ENCODE assay signal across 13 cellular contexts in genomic region chr3:129838086-129838485, GRCh38.
"Had no signal": no experiment of that assay in that cellular context is flagged by ENCODE, and none has a peak within 500 bp of the region (broad histone marks: within the 10 kb centered on the region; RNA-seq: fewer than 3 reads in every experiment).

No MANE protein-coding gene starts in this region.

- H3K4me3 ChIP-seq: left lung, thyroid gland had no signal

- H3K4me1 Mint-ChIP-seq: activated CD4-positive, alpha-beta T cell treated with anti-CD3 and anti-CD28 coated beads, Interleukin-2, amount 10 ng/mL, durations not matched to agents 7 days and 5 days; activated naive CD8-positive, alpha-beta T cell treated with anti-CD3 and anti-CD28 coated beads, Interleukin-2, amount 10 ng/mL, durations not matched to agents 7 days and 5 days had no signal

- H3K27ac ChIP-seq: left lung, thyroid gland had no signal

- ATAC-seq: activated T-cell treated with anti-CD3 and anti-CD28 coated beads, Interleukin-2, amount 50 U/mL, for 72 hours; sciatic nerve; stimulated activated memory B cell treated with anti-CD40 and anti-IgM and Interleukin-4, amounts not matched to agents 10 μg/mL and 1 μg/mL and 100 μg/mL, for 72 hours had no signal

- H3K27me3 Mint-ChIP-seq: activated CD4-positive, alpha-beta T cell treated with anti-CD3 and anti-CD28 coated beads, Interleukin-2, amount 10 ng/mL, durations not matched to agents 7 days and 5 days; activated naive CD8-positive, alpha-beta T cell treated with anti-CD3 and anti-CD28 coated beads, Interleukin-2, amount 10 ng/mL, durations not matched to agents 7 days and 5 days; stimulated activated memory B cell treated with anti-CD40 and anti-IgM and Interleukin-4, amounts not matched to agents 10 μg/mL and 1 μg/mL and 100 μg/mL, for 72 hours had no signal

- H3K36me3 ChIP-seq: thyroid gland had no signal

- DNase-seq: activated CD4-positive, alpha-beta T cell treated with anti-CD3 and anti-CD28 coated beads, Interleukin-2, amount 10 ng/mL, durations not matched to agents 7 days and 5 days; activated CD8-positive, alpha-beta memory T cell treated with anti-CD3 and anti-CD28 coated beads, Interleukin-2, amount 50 U/mL, for 48 hours; activated naive CD8-positive, alpha-beta T cell treated with anti-CD3 and anti-CD28 coated beads, Interleukin-2, amount 10 ng/mL, durations not matched to agents 7 days and 5 days; activated T-cell treated with anti-CD3 and anti-CD28 coated beads, Interleukin-2, amount 50 U/mL, for 72 hours; anterior cingulate cortex; left lung; stimulated activated CD4-positive, alpha-beta T cell treated with anti-CD3 and anti-CD28 coated beads, Interleukin-12 subunit alpha, Interleukin-12 subunit beta, amount 100 ng/mL, for 4 hours; stimulated activated CD4-positive, alpha-beta T cell treated with anti-CD3 and anti-CD28 coated beads, Interleukin-2, amount 100 ng/mL, for 24 hours; SW 1271; thyroid gland had no signal

- H3K27me3 ChIP-seq: left lung, thyroid gland had no signal

- H3K4me3 Mint-ChIP-seq: activated CD4-positive, alpha-beta T cell treated with anti-CD3 and anti-CD28 coated beads, Interleukin-2, amount 10 ng/mL, durations not matched to agents 7 days and 5 days; activated naive CD8-positive, alpha-beta T cell treated with anti-CD3 and anti-CD28 coated beads, Interleukin-2, amount 10 ng/mL, durations not matched to agents 7 days and 5 days; activated T-cell treated with anti-CD3 and anti-CD28 coated beads, Interleukin-2, amount 50 U/mL, for 72 hours; nephron; stimulated activated memory B cell treated with anti-CD40 and anti-IgM and Interleukin-4, amounts not matched to agents 10 μg/mL and 1 μg/mL and 100 μg/mL, for 72 hours had no signal

- H3K9me3 ChIP-seq: thyroid gland had no signal

- H3K9me3 Mint-ChIP-seq: activated CD4-positive, alpha-beta T cell treated with anti-CD3 and anti-CD28 coated beads, Interleukin-2, amount 10 ng/mL, durations not matched to agents 7 days and 5 days; activated naive CD8-positive, alpha-beta T cell treated with anti-CD3 and anti-CD28 coated beads, Interleukin-2, amount 10 ng/mL, durations not matched to agents 7 days and 5 days; stimulated activated memory B cell treated with anti-CD40 and anti-IgM and Interleukin-4, amounts not matched to agents 10 μg/mL and 1 μg/mL and 100 μg/mL, for 72 hours had no signal

- H3K27ac Mint-ChIP-seq: activated CD4-positive, alpha-beta T cell treated with anti-CD3 and anti-CD28 coated beads, Interleukin-2, amount 10 ng/mL, durations not matched to agents 7 days and 5 days; activated naive CD8-positive, alpha-beta T cell treated with anti-CD3 and anti-CD28 coated beads, Interleukin-2, amount 10 ng/mL, durations not matched to agents 7 days and 5 days; activated T-cell treated with anti-CD3 and anti-CD28 coated beads, Interleukin-2, amount 50 U/mL, for 72 hours; stimulated activated memory B cell treated with anti-CD40 and anti-IgM and Interleukin-4, amounts not matched to agents 10 μg/mL and 1 μg/mL and 100 μg/mL, for 72 hours had no signal
